In the genomic region with DNA sequence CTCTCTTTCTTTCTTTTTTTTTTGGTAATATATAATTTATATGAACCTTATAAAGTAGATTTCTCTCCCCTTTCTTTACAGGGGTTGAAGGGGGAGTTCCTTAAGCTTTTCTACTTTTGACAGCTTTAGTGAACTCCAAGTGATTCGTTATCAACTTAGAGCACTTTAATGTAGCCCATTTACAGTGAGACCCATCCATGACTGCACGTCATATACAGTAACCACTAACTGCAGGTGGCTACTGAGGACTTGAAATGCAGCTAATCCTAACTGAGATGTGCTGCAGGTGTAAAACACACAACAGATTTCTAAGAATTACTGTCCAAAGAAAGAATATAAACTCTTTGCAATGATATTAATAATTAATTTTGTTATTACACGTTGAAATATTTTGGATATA, we compare ENCODE assay signal across 8 cellular contexts.
DNase-seq lines count a peak whose midpoint lies in the region; ATAC-seq and TF ChIP-seq lines count a peak whose summit lies in the region.

No MANE protein-coding gene starts in this region.

- POLR2A ChIA-PET in RWPE1 (lab: Yijun Ruan, JAX; ENCODE audit: low non-redundant PET) = no interaction called here

- ATAC-seq in GM19351 (IDR thresholded peaks at IDR 0.05; ENCODE audit: unreplicated experiment) (peak; percentile 15), HG03039 (IDR thresholded peaks at IDR 0.05; ENCODE audit: unreplicated experiment) (no peak), GM18517 (IDR thresholded peaks at IDR 0.05; ENCODE audit: unreplicated experiment) (no peak)

- TF ChIP-seq CTCF in epithelial cell of esophagus (IDR thresholded peaks at IDR 0.05; ENCODE audit: insufficient read depth, low read depth, low read length, missing control alignments) (no peak), retinal pigment epithelial cell (conservative IDR thresholded peaks at IDR 0.05; ENCODE audit: low read depth, low read length) (no peak), RWPE1 (conservative IDR thresholded peaks at IDR 0.05; ENCODE audit: low read depth) (no peak)

- DNase-seq in NCI-H146 (lab: John Stamatoyannopoulos, UW) (peak; percentile 21), epithelial cell of esophagus (ENCODE audit: low read depth) (no peak), retinal pigment epithelial cell (ENCODE audit: low read depth) (no peak), RWPE1 (ENCODE audit: low spot score) (no peak), NOMO-1 treated with DMSO at 0.1 percent for 48 hours (lab: John Stamatoyannopoulos, UW; ENCODE audit: unreplicated experiment) (no peak)

- H3K4me3 ChIP-seq in epithelial cell of esophagus (ENCODE audit: low read length) (peak overlapping the region; percentile 80), retinal pigment epithelial cell (ENCODE audit: low read length) (peak overlapping the region; percentile 86)

- H3K27ac ChIP-seq in RWPE1 = no peak overlapping the region

- CTCF ChIA-PET in RWPE1 (lab: Yijun Ruan, JAX) = interaction anchor here (0.6 to 0.7 kb wide), 2 partner anchors 39 to 193 kb away, joined by 4 to 5 read pairs; no protein-coding TSS in a partner anchor
